11 cellular contexts compared by ENCODE assay signal in the genomic region with DNA sequence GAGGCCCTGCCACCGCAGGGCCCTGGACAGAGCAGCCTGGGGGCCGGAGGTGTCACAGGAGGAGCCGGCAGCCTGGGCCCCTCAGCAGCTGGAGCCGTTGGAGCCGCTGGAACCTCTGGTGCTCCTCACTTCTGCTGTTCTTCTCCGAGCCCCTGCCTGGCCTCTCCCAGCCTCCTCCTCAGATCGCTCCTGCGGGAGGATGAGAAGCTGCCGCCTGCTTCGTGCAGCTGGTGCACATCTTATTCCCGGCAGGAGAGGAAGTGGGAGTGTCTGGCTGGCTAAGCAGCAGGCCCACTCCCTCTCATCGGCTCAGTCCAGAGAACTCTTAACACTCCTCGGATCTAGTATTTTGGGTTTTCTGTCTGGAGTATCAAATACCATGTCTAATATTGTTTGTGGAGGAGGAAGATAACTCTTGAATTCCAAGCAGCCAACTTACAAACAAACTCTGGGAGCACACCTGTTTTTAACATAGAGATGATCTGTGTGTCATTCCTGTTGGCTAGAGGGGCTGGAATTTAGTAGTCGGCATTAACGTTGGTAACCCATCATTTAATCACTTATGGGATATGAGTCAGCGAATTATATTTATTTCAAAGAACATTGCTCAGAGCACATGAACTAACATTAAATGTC. TPM values are rescaled to one million over a fixed set of nuclear protein-coding genes. Genes with fewer than 3 reads are reported as not detected.
DNase-seq lines count a peak whose midpoint lies in the region; ATAC-seq and TF ChIP-seq lines count a peak whose summit lies in the region.
"Had no signal": no experiment of that assay in that cellular context is flagged by ENCODE, and none has a peak within 500 bp of the region (broad histone marks: within the 10 kb centered on the region; RNA-seq: fewer than 3 reads in every experiment).

No MANE protein-coding gene starts in this region.

- intact Hi-C loops in ovary (cut with DNase I), result no loop called here

- CTCF ChIA-PET in BJ (lab: Yijun Ruan, JAX), result interaction anchor here (1.1 kb wide), 1 partner anchor 33 kb away, joined by 3 read pairs; no protein-coding TSS in a partner anchor
- CTCF ChIA-PET in CD8-positive, alpha-beta memory T cell (lab: Charles Lee), result no interaction called here

- H3K4me1 ChIP-seq in ovary (ENCODE audit: insufficient read depth) (peaks cover 4% of the 10 kb centered on the region), HAP-1 (peaks cover 5% of the 10 kb centered on the region; the same call in 1 of the 2 replicates)
- no peaks in the 10 kb centered on the region for H3K4me1 ChIP-seq in CD8-positive, alpha-beta memory T cell (ENCODE audit: insufficient read depth, low read length)

- TF ChIP-seq EP300 in ovary (IDR thresholded peaks at IDR 0.05), result no peak

- no peak overlapping the region for H3K27ac Mint-ChIP-seq in CD8-positive, alpha-beta memory T cell

- H3K4me3 ChIP-seq in BJ (ENCODE audit: low read depth, low read length) (no peak overlapping the region), fibroblast of the aortic adventitia (ENCODE audit: low read depth, low read length) (no peak overlapping the region), ovary (no peak overlapping the region), HAP-1 (no peak overlapping the region)
- H3K4me3 ChIP-seq in CD8-positive, alpha-beta memory T cell (ENCODE audit: low read length), result no peak overlapping the region

- TF ChIP-seq POLR2A in ovary (IDR thresholded peaks at IDR 0.05), result no peak

- peaks cover 0 to 1% (median 0%) of the 10 kb centered on the region in 3 donors for H3K36me3 Mint-ChIP-seq in CD8-positive, alpha-beta memory T cell

- 1 to 12% (median 11%) methylated on average over 15 to 16 of the region's 16 CpGs for WGBS in ovary, 3 donors

- peak overlapping the region in 1 of 2 donors; percentile 38 for H3K27ac ChIP-seq in ovary
- no peak overlapping the region for H3K27ac ChIP-seq in CD8-positive, alpha-beta memory T cell (ENCODE audit: low read depth, low read length)

- H3K4me1 Mint-ChIP-seq in CD8-positive, alpha-beta memory T cell, result no peaks in the 10 kb centered on the region

- peaks cover 8 to 9% of the 10 kb centered on the region in 2 donors for H3K27me3 Mint-ChIP-seq in CD8-positive, alpha-beta memory T cell

- ATAC-seq in GM18511 (IDR thresholded peaks at IDR 0.05; ENCODE audit: unreplicated experiment), result no peak
- ATAC-seq in GM21526 (IDR thresholded peaks at IDR 0.05; ENCODE audit: low FRiP score, unreplicated experiment), result no peak

- DNase-seq in BJ (ENCODE audit: low read depth) (peak; percentile 81), NCI-H524 treated with DMSO at 0.1 percent for 48 hours (lab: John Stamatoyannopoulos, UW) (peak; percentile 57), fibroblast of the aortic adventitia (ENCODE audit: low read depth) (peak; percentile 43), ovary (peak; percentile 42 to 73 (median 56)), HAP-1 (ENCODE audit: low spot score in 2 of 2) (no peak)
- no peak for DNase-seq in CD8-positive, alpha-beta memory T cell
- DNase-seq: NCI-H1694; stimulated activated CD4-positive, alpha-beta T cell treated with anti-CD3 and anti-CD28 coated beads, Interleukin-12 subunit alpha, Interleukin-12 subunit beta, amount 100 ng/mL, for 4 hours had no signal

- peaks cover 0 to 3% (median 0%) of the 10 kb centered on the region in 5 donors for H3K9me3 Mint-ChIP-seq in CD8-positive, alpha-beta memory T cell

- H3K36me3 ChIP-seq in BJ (ENCODE audit: control insufficient read depth, insufficient read depth, low read length) (peaks cover 5% of the 10 kb centered on the region), ovary (no peaks in the 10 kb centered on the region), HAP-1 (replicated peaks) (peaks cover 7% of the 10 kb centered on the region; the same call in 1 of the 2 replicates)
- no peaks in the 10 kb centered on the region for H3K36me3 ChIP-seq in CD8-positive, alpha-beta memory T cell (ENCODE audit: insufficient read depth, low read length)

- POLR2A ChIA-PET in BJ (lab: Charles Lee), result no interaction called here
- POLR2A ChIA-PET in CD8-positive, alpha-beta memory T cell (lab: Charles Lee), result no interaction called here

- in situ Hi-C loops in HAP-1 (cut with MboI; ENCODE audit: low sequenced_read_pairs), result no loop called here

- H3K27me3 ChIP-seq in BJ (ENCODE audit: control insufficient read depth, insufficient read depth, low read length) (no peaks in the 10 kb centered on the region), ovary (no peaks in the 10 kb centered on the region), HAP-1 (ENCODE audit: low read depth) (no peaks in the 10 kb centered on the region)
- H3K27me3 ChIP-seq in CD8-positive, alpha-beta memory T cell (ENCODE audit: insufficient read depth, low read length, poor library complexity, severe bottlenecking), result no peaks in the 10 kb centered on the region

- no peaks in the 10 kb centered on the region for H3K9me3 ChIP-seq in ovary
- H3K9me3 ChIP-seq in CD8-positive, alpha-beta memory T cell (ENCODE audit: low read length), result no peaks in the 10 kb centered on the region
- no peaks in the 10 kb centered on the region for H3K9me3 ChIP-seq in HAP-1

- TF ChIP-seq CTCF in BJ (IDR thresholded peaks at IDR 0.05; ENCODE audit: insufficient read depth, low read depth, low read length) (no peak), fibroblast of the aortic adventitia (IDR thresholded peaks at IDR 0.05; ENCODE audit: insufficient read depth, low read length) (no peak), ovary (IDR thresholded peaks at IDR 0.05) (no peak)

- H3K4me3 Mint-ChIP-seq in CD8-positive, alpha-beta memory T cell, result no peak overlapping the region

RNA-seq across cellular contexts. Expression of a gene that starts 37.1 kb away (rescaled TPM):
- polyA plus RNA-seq in BJ (2011; rRNA removed) (not detected in 2 replicates), ovary (under 1 TPM in 1 of 2 donors, not detected in 1; 0.05 TPM)
- not detected in 2 replicates for polyA minus RNA-seq in BJ (2011; rRNA and poly(A)+ RNA removed)
- total RNA-seq in fibroblast of the aortic adventitia (ENCODE audit: low replicate concordance) (not detected in 2 replicates), ovary (not detected)
- not detected for total RNA-seq in CD8-positive, alpha-beta memory T cell
- not detected for polyA plus RNA-seq in CD8-positive, alpha-beta memory T cell
- total RNA-seq: T-helper 1 cell treated with Interleukin-12 subunit alpha and Interleukin-12 subunit beta and Interleukin-4 antibody, amounts not matched to agents 30 ng/mL and 1 ng/mL, for 36 hours had no signal

Comparison
In these comparisons a context has a peak if more than half of its experiments do, and no peak if none do; other contexts are left out.
1. DNase-seq: peak in BJ (single experiment), NCI-H524 treated with DMSO at 0.1 percent for 48 hours (single experiment), fibroblast of the aortic adventitia (single experiment) and ovary (5 of 5); none in CD8-positive, alpha-beta memory T cell (0 of 5) and HAP-1 (0 of 2).